Comparison of ENCODE assay signal across 1 cellular context in genomic region chr21:35044128-35044527, GRCh38.
TF ChIP-seq lines count a peak whose summit lies in the region.

No MANE protein-coding gene starts in this region.

TF ChIP-seq in K562, 482 proteins besides CTCF, POLR2A, EP300 and RAD21:
- TF ChIP-seq NCOR1 (IDR thresholded peaks at IDR 0.05) (peak; percentile 36), SIRT6 (IDR thresholded peaks at IDR 0.05; ENCODE audit: low read depth, low read length) (no peak), ID3 (CRISPR knock-in tag; IDR thresholded peaks at IDR 0.05) (no peak), ID3 (tag; IDR thresholded peaks at IDR 0.05) (no peak), ZNF165 (CRISPR knock-in tag; IDR thresholded peaks at IDR 0.05; ENCODE audit: borderline replicate concordance) (no peak), CBFA2T2 (conservative IDR thresholded peaks at IDR 0.05) (0 out of 2 replicates have a peak, but pooled peaks have one; percentile 31), RCOR1 (IDR thresholded peaks at IDR 0.05; ENCODE audit: borderline replicate concordance in 1 of 2, low read depth in 2 of 2, low read length in 2 of 2) (peak in 1 of 2 experiments; percentile 40; a peak in 1 of 4 replicates), DDX20 (tag; IDR thresholded peaks at IDR 0.05; ENCODE audit: low read depth) (no peak), ZC3H11A (IDR thresholded peaks at IDR 0.05; ENCODE audit: low read depth, low read length) (no peak), MXD1 (CRISPR knock-in tag; IDR thresholded peaks at IDR 0.05; ENCODE audit: borderline replicate concordance, poor library complexity, severe bottlenecking) (no peak), KDM1A (IDR thresholded peaks at IDR 0.05) (peak; percentile 62 to 73; a peak in 3 of 4 replicates), TGIF2 (CRISPR knock-in tag; IDR thresholded peaks at IDR 0.05) (0 out of 2 replicates have a peak, but pooled peaks have one; percentile 20), CBFA2T3 (IDR thresholded peaks at IDR 0.05) (peak; percentile 65), L3MBTL2 (IDR thresholded peaks at IDR 0.05) (no peak)
